ENCODE assay signal across 8 cellular contexts in the genomic region with DNA sequence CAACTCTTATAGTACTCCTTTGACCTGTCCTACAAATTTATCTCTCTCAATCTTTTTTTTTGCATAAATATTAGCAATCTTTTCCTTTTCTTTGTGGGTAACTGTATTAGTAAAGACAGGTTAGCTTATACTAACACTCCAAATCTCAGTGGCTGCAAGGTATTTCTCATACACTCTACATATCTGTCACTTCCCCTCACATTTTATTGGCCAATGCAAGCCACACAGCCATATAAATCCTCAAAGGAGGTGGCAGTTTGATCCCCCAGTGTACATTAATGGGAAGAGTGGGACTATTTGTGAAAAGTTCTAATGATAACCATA. TPM values are rescaled to one million over a fixed set of nuclear protein-coding genes. Genes with fewer than 3 reads are reported as not detected.
DNase-seq lines count a peak whose midpoint lies in the region; ATAC-seq and TF ChIP-seq lines count a peak whose summit lies in the region.

No MANE protein-coding gene starts in this region.

- no peaks in the 10 kb centered on the region for H3K36me3 ChIP-seq in colonic mucosa
- no peaks in the 10 kb centered on the region for H3K36me3 ChIP-seq in psoas muscle (ENCODE audit: insufficient read depth in 1 of 2, low read depth in 1 of 2)

- H3K9me3 Mint-ChIP-seq in activated CD4-positive, alpha-beta T cell treated with anti-CD3 and anti-CD28 coated beads, Interleukin-2, amount 10 ng/mL, durations not matched to agents 7 days and 5 days = no peaks in the 10 kb centered on the region
- no peaks in the 10 kb centered on the region for H3K9me3 Mint-ChIP-seq in CD14-positive monocyte

- POLR2A ChIA-PET in activated CD4-positive, alpha-beta T cell treated with anti-CD3 and anti-CD28 coated beads, Interleukin-2, amount 10 ng/mL, durations not matched to agents 7 days and 5 days (lab: Charles Lee) = interaction anchor here (0.6 kb wide), 1 partner anchor 503 kb away, joined by 4 read pairs; no protein-coding TSS in a partner anchor

- H3K9ac ChIP-seq in colonic mucosa (ENCODE audit: low read depth in 2 of 2, low read length in 2 of 2) = no peak overlapping the region

- H3K27me3 ChIP-seq in colonic mucosa = no peaks in the 10 kb centered on the region
- no peaks in the 10 kb centered on the region for H3K27me3 ChIP-seq in psoas muscle (ENCODE audit: insufficient read depth in 3 of 3, low read length in 2 of 3)

- peaks cover 2% of the 10 kb centered on the region for H3K36me3 Mint-ChIP-seq in activated CD4-positive, alpha-beta T cell treated with anti-CD3 and anti-CD28 coated beads, Interleukin-2, amount 10 ng/mL, durations not matched to agents 7 days and 5 days (ENCODE audit: low read depth)
- peaks cover 0 to 2% of the 10 kb centered on the region in 2 donors for H3K36me3 Mint-ChIP-seq in CD14-positive monocyte

- no peaks in the 10 kb centered on the region for H3K9me3 ChIP-seq in colonic mucosa
- no peaks in the 10 kb centered on the region for H3K9me3 ChIP-seq in psoas muscle

- H3K4me1 ChIP-seq in colonic mucosa = no peaks in the 10 kb centered on the region
- H3K4me1 ChIP-seq in psoas muscle = no peaks in the 10 kb centered on the region

- peak overlapping the region; percentile 4 for H3K27ac ChIP-seq in colonic mucosa
- H3K27ac ChIP-seq in psoas muscle = peak overlapping the region; percentile 41

- DNase-seq in activated CD4-positive, alpha-beta T cell treated with anti-CD3 and anti-CD28 coated beads, Interleukin-2, amount 10 ng/mL, durations not matched to agents 7 days and 5 days = peak; percentile 17
- DNase-seq in activated CD4-positive, alpha-beta T cell treated with anti-CD3 and anti-CD28 coated beads, Interleukin-2, amount 50 U/mL, for 4 hours = no peak
- DNase-seq in colonic mucosa (no peak), psoas muscle (no peak), NCI-H2029 treated with DMSO at 0.1 percent for 48 hours (lab: John Stamatoyannopoulos, UW) (no peak), retina (no peak), CD14-positive monocyte (ENCODE audit: low spot score) (no peak)

- peaks cover under 1% of the 10 kb centered on the region for H3K27me3 Mint-ChIP-seq in activated CD4-positive, alpha-beta T cell treated with anti-CD3 and anti-CD28 coated beads, Interleukin-2, amount 10 ng/mL, durations not matched to agents 7 days and 5 days
- no peaks in the 10 kb centered on the region for H3K27me3 Mint-ChIP-seq in CD14-positive monocyte (ENCODE audit: low read depth in 3 of 3)

- ATAC-seq in HG03520 (IDR thresholded peaks at IDR 0.05; ENCODE audit: unreplicated experiment) (peak; percentile 69), psoas muscle (no peak)

- peaks cover 2% of the 10 kb centered on the region for H3K4me1 Mint-ChIP-seq in activated CD4-positive, alpha-beta T cell treated with anti-CD3 and anti-CD28 coated beads, Interleukin-2, amount 10 ng/mL, durations not matched to agents 7 days and 5 days
- peaks cover 19% of the 10 kb centered on the region for H3K4me1 Mint-ChIP-seq in CD14-positive monocyte

- CTCF ChIA-PET in activated CD4-positive, alpha-beta T cell treated with anti-CD3 and anti-CD28 coated beads, Interleukin-2, amount 10 ng/mL, durations not matched to agents 7 days and 5 days (lab: Charles Lee) = interaction anchor here (0.6 to 1.9 kb wide), 7 partner anchors 8 to 145 kb away, joined by 3 to 8 read pairs (median 4); no protein-coding TSS in a partner anchor

- H3K4me3 Mint-ChIP-seq in activated CD4-positive, alpha-beta T cell treated with anti-CD3 and anti-CD28 coated beads, Interleukin-2, amount 10 ng/mL, durations not matched to agents 7 days and 5 days = no peak overlapping the region
- H3K4me3 Mint-ChIP-seq in CD14-positive monocyte = no peak overlapping the region

- TF ChIP-seq CTCF in colonic mucosa (IDR thresholded peaks at IDR 0.05) (no peak), psoas muscle (IDR thresholded peaks at IDR 0.05) (no peak), CD14-positive monocyte (IDR thresholded peaks at IDR 0.05) (no peak)

- no peak overlapping the region for H3K4me3 ChIP-seq in colonic mucosa
- H3K4me3 ChIP-seq in psoas muscle = peak overlapping the region; percentile 57

- intact Hi-C loops in colonic mucosa (cut with DNase I) = no loop called here
- intact Hi-C loops in psoas muscle (cut with DNase I) = no loop called here
- intact Hi-C loops in CD14-positive monocyte (cut with micrococcal nuclease) = loop anchor here (5.0 kb wide), 3 partner anchors 60 to 160 kb away; partner anchors contain the start of gene PICALM (in 2 of the 2)

- H3K27ac Mint-ChIP-seq in activated CD4-positive, alpha-beta T cell treated with anti-CD3 and anti-CD28 coated beads, Interleukin-2, amount 10 ng/mL, durations not matched to agents 7 days and 5 days = no peak overlapping the region
- no peak overlapping the region for H3K27ac Mint-ChIP-seq in CD14-positive monocyte

RNA-seq across cellular contexts. Expression of gene EED, which starts 42.6 kb away (rescaled TPM):
- 10 to 100 TPM; 46.3 to 50.3 TPM for total RNA-seq in activated CD4-positive, alpha-beta T cell treated with anti-CD3 and anti-CD28 coated beads, Interleukin-2, amount 10 ng/mL, durations not matched to agents 7 days and 5 days
- total RNA-seq in colonic mucosa (10 to 100 TPM; 21.9 to 28.3 TPM), psoas muscle (10 to 100 TPM in 3 of 4 donors, 1 to 10 TPM in 1; 9.6 to 11.6 (median 10.7) TPM)
- polyA plus RNA-seq in psoas muscle (10 to 100 TPM in 2 of 3 donors, 1 to 10 TPM in 1; 8.1 to 14.6 (median 14.0) TPM), CD14-positive monocyte (1 to 10 TPM; 2.3 to 5.1 TPM)

Comparison
In these comparisons a context has a peak if more than half of its experiments do, and no peak if none do; other contexts are left out.
1. intact Hi-C loops: an anchor here in CD14-positive monocyte (5.0 kb wide); none called in colonic mucosa and psoas muscle.